ENCODE assay signal across 8 cellular contexts in genomic region chr4:185061610-185062009, GRCh38. TPM values are rescaled to one million over a fixed set of nuclear protein-coding genes. Genes with fewer than 3 reads are reported as not detected.
"Had no signal": no experiment of that assay in that cellular context is flagged by ENCODE, and none has a peak within 500 bp of the region (broad histone marks: within the 10 kb centered on the region; RNA-seq: fewer than 3 reads in every experiment).

No MANE protein-coding gene starts in this region.

- ATAC-seq: GM12878 had no signal

- H3K4me3 ChIP-seq: GM12878 had no signal

- FAIRE-seq: G401.6, GM12878, GM12891, GM18507, GM19239 had no signal

- DNase-seq: GDM1, GF-D8 had no signal

RNA-seq across cellular contexts. Expression of gene HELT, which starts 43.3 kb away (rescaled TPM):
- total RNA-seq: G401, GM12878 had no signal
- polyA plus RNA-seq: GM12878 had no signal
